In genomic region chr7:155682484-155682883, GRCh38 we compare ENCODE assay signal across 17 cellular contexts.
"Had no signal": no experiment of that assay in that cellular context is flagged by ENCODE, and none has a peak within 500 bp of the region (broad histone marks: within the 10 kb centered on the region; RNA-seq: fewer than 3 reads in every experiment).

No MANE protein-coding gene starts in this region.

- H3K27me3 Mint-ChIP-seq: dendritic cell treated with granulocyte-macrophage colony-stimulating factor and Interleukin-4, amounts not matched to agents 40 ng/mL and 50 ng/mL, for 4 days had no signal

- DNase-seq: activated CD4-positive, alpha-beta T cell treated with anti-CD3 and anti-CD28 coated beads, Interleukin-2, amount 50 U/mL, for 4 hours; activated naive CD4-positive, alpha-beta T cell; effector CD8-positive, alpha-beta T cell; heart right ventricle; immature natural killer cell; lower lobe of right lung; midbrain; occipital lobe; posterior cingulate gyrus; testis; upper lobe of left lung had no signal

- H3K27ac Mint-ChIP-seq: activated T-helper 1 cell treated with anti-CD3 and anti-CD28 coated beads, Interleukin-12 subunit alpha, Interleukin-12 subunit beta, Interleukin-2, Interleukin-4 antibody, amounts not matched to agents 30 ng/mL and 10 ng/mL and 1 ng/mL, durations not matched to agents 14 hours and 24 hours and 36 hours; dendritic cell treated with granulocyte-macrophage colony-stimulating factor and Interleukin-4, amounts not matched to agents 40 ng/mL and 50 ng/mL, for 4 days; immature natural killer cell had no signal

- H3K4me3 ChIP-seq: ascending aorta, esophagus muscularis mucosa, gastroesophageal sphincter, heart right ventricle, lower lobe of right lung, testis, upper lobe of left lung had no signal

- H3K9me3 ChIP-seq: ascending aorta, esophagus muscularis mucosa, gastroesophageal sphincter, lower lobe of right lung, testis, upper lobe of left lung had no signal

- H3K27ac ChIP-seq: ascending aorta, esophagus muscularis mucosa, gastroesophageal sphincter, heart right ventricle, lower lobe of right lung, testis, upper lobe of left lung had no signal

- H3K27me3 ChIP-seq: ascending aorta, esophagus muscularis mucosa, gastroesophageal sphincter, heart right ventricle, testis, upper lobe of left lung had no signal

- H3K4me3 Mint-ChIP-seq: activated T-helper 1 cell treated with anti-CD3 and anti-CD28 coated beads, Interleukin-12 subunit alpha, Interleukin-12 subunit beta, Interleukin-2, Interleukin-4 antibody, amounts not matched to agents 30 ng/mL and 10 ng/mL and 1 ng/mL, durations not matched to agents 14 hours and 24 hours and 36 hours; dendritic cell treated with granulocyte-macrophage colony-stimulating factor and Interleukin-4, amounts not matched to agents 40 ng/mL and 50 ng/mL, for 4 days; immature natural killer cell had no signal

- ATAC-seq: gastroesophageal sphincter, heart right ventricle, lower lobe of right lung, SK-N-SH treated with all-trans-retinoic acid at 6 μM for 48 hours had no signal

- H3K4me1 ChIP-seq: ascending aorta, lower lobe of right lung, testis had no signal
